ENCODE assay signal across 18 cellular contexts in genomic region chr11:12099132-12099873, GRCh38. TPM values are rescaled to one million over a fixed set of nuclear protein-coding genes. Genes with fewer than 3 reads are reported as not detected.
DNase-seq lines count a peak whose midpoint lies in the region; ATAC-seq and TF ChIP-seq lines count a peak whose summit lies in the region.
"Had no signal": no experiment of that assay in that cellular context is flagged by ENCODE, and none has a peak within 500 bp of the region (broad histone marks: within the 10 kb centered on the region; RNA-seq: fewer than 3 reads in every experiment).

No MANE protein-coding gene starts in this region.

- peaks cover 3% of the 10 kb centered on the region for H3K36me3 Mint-ChIP-seq in T-helper 17 cell (ENCODE audit: low read depth)
- H3K36me3 Mint-ChIP-seq: activated naive CD8-positive, alpha-beta T cell treated with anti-CD3 and anti-CD28 coated beads for 36 hours had no signal

- H3K18ac ChIP-seq in IMR-90 (ENCODE audit: low read depth, low read length), result no peak overlapping the region

- intact Hi-C loops in IMR-90 (cut with micrococcal nuclease) (no loop called here), dorsolateral prefrontal cortex (cut with DNase I) (no loop called here)

- H3K4me1 ChIP-seq in IMR-90 (ENCODE audit: control insufficient read depth, insufficient read depth, low read length), result peaks cover 8% of the 10 kb centered on the region

- H2BK20ac ChIP-seq in IMR-90 (ENCODE audit: low read depth, low read length), result no peak overlapping the region; the same call in 1 of the 2 replicates

- TF ChIP-seq RAD21 in IMR-90 (IDR thresholded peaks at IDR 0.05; ENCODE audit: low read length), result no peak

- H3K9me1 ChIP-seq in IMR-90 (ENCODE audit: insufficient read depth, low read length), result peaks cover 7% of the 10 kb centered on the region; the same call in 1 of the 2 replicates

- no peaks in the 10 kb centered on the region for H3K79me1 ChIP-seq in IMR-90 (ENCODE audit: low read depth in 1 of 2, low read length in 2 of 2)

- no peaks in the 10 kb centered on the region for H3K27me3 Mint-ChIP-seq in T-helper 17 cell
- H3K27me3 Mint-ChIP-seq: central memory CD8-positive, alpha-beta T cell had no signal

- H4K20me1 ChIP-seq in IMR-90 (ENCODE audit: insufficient read depth, low read length), result no peaks in the 10 kb centered on the region

- peak overlapping the region; percentile 41 for H3K27ac Mint-ChIP-seq in T-helper 17 cell
- H3K27ac Mint-ChIP-seq: activated naive CD8-positive, alpha-beta T cell treated with anti-CD3 and anti-CD28 coated beads for 36 hours had no signal

- peak overlapping the region; percentile 6 for H2AK5ac ChIP-seq in IMR-90 (ENCODE audit: low read depth, low read length)

- H2BK15ac ChIP-seq in IMR-90 (ENCODE audit: low read depth, low read length), result no peak overlapping the region

- H3K27ac ChIP-seq in IMR-90 (ENCODE audit: insufficient read depth, low read length) (no peak overlapping the region), dorsolateral prefrontal cortex (no peak overlapping the region)

- TF ChIP-seq CTCF in IMR-90 (conservative IDR thresholded peaks at IDR 0.05; ENCODE audit: low read depth, low read length), result peak; percentile 16; the same call in 1 of the 2 replicates
- TF ChIP-seq CTCF in fibroblast of villous mesenchyme (IDR thresholded peaks at IDR 0.05; ENCODE audit: insufficient read depth, low read depth, low read length), result peak; percentile 32
- no peak for TF ChIP-seq CTCF in dorsolateral prefrontal cortex (IDR thresholded peaks at IDR 0.05 in 54 of 56, conservative IDR thresholded peaks at IDR 0.05 in 2 of 56; ENCODE audit: low read depth in 1 of 56, partially characterized antibody in 56 of 56)

- peak; percentile 59 to 62 for DNase-seq in AML-193 (lab: John Stamatoyannopoulos, UW)
- DNase-seq in IMR-90, result no peak
- no peak for DNase-seq in T-helper 17 cell
- peak; percentile 50 for DNase-seq in fibroblast of villous mesenchyme (ENCODE audit: low read depth)
- no peak for DNase-seq in dorsolateral prefrontal cortex
- DNase-seq: activated CD8-positive, alpha-beta memory T cell treated with anti-CD3 and anti-CD28 coated beads, Interleukin-2, amount 50 U/mL, for 4 hours; activated naive CD8-positive, alpha-beta T cell treated with anti-CD3 and anti-CD28 coated beads for 36 hours; DND-41; glutamatergic neuron; kidney; mesendoderm; NCI-H2227 treated with DMSO at 0.1 percent for 48 hours; nucleus accumbens had no signal

- H3K4me2 ChIP-seq in IMR-90 (ENCODE audit: low read depth, low read length), result no peak overlapping the region

- H2AFZ ChIP-seq in IMR-90 (replicated peaks; ENCODE audit: low read length, poor library complexity), result no peak overlapping the region

- no peak overlapping the region for H4K5ac ChIP-seq in IMR-90 (ENCODE audit: low read depth, low read length)

- H3K56ac ChIP-seq in IMR-90 (ENCODE audit: extremely low read depth, insufficient read depth, low read length), result no peak overlapping the region

- no peak for TF ChIP-seq POLR2A in IMR-90 (IDR thresholded peaks at IDR 0.05; ENCODE audit: low read depth, low read length)

- no peak overlapping the region for H3K4me3 Mint-ChIP-seq in T-helper 17 cell
- H3K4me3 Mint-ChIP-seq: activated naive CD8-positive, alpha-beta T cell treated with anti-CD3 and anti-CD28 coated beads for 36 hours; central memory CD8-positive, alpha-beta T cell had no signal

- H3K4me1 Mint-ChIP-seq in T-helper 17 cell, result peaks cover 17% of the 10 kb centered on the region

- no peaks in the 10 kb centered on the region for H3K27me3 ChIP-seq in IMR-90 (ENCODE audit: control insufficient read depth, insufficient read depth, low read length)
- H3K27me3 ChIP-seq in dorsolateral prefrontal cortex, result peaks cover 0 to 7% (median 0%) of the 10 kb centered on the region in 45 donors

- no peak overlapping the region for H3K23ac ChIP-seq in IMR-90 (ENCODE audit: low read depth, low read length)

- in situ Hi-C loops in IMR-90 (cut with MboI; ENCODE audit: low sequenced_read_pairs), result no loop called here

- H3K4ac ChIP-seq in IMR-90 (ENCODE audit: low read depth, low read length), result no peak overlapping the region

- no peaks in the 10 kb centered on the region for H3K9me3 ChIP-seq in IMR-90 (ENCODE audit: control insufficient read depth, insufficient read depth, low read length)
- H3K9me3 ChIP-seq in T-helper 17 cell (ENCODE audit: control insufficient read depth, low read length, poor library complexity, severe bottlenecking), result no peaks in the 10 kb centered on the region

- no peaks in the 10 kb centered on the region for H3K36me3 ChIP-seq in IMR-90 (ENCODE audit: control insufficient read depth, insufficient read depth, low read length)

- H2BK5ac ChIP-seq in IMR-90 (ENCODE audit: low read depth, low read length, poor library complexity, severe bottlenecking), result no peak overlapping the region

- no peak overlapping the region for H4K91ac ChIP-seq in IMR-90 (ENCODE audit: insufficient read depth, low read depth, low read length)

- POLR2A ChIA-PET in IMR-90 (lab: Charles Lee; ENCODE audit: unreplicated experiment), result interaction anchor here (0.7 kb wide), 1 partner anchor 34 kb away, joined by 4 read pairs; no protein-coding TSS in a partner anchor

- H3K14ac ChIP-seq in IMR-90 (replicated peaks; ENCODE audit: low read depth, low read length), result no peak overlapping the region

- no peak overlapping the region for H3K4me3 ChIP-seq in IMR-90 (ENCODE audit: insufficient read depth, low read depth, low read length)
- H3K4me3 ChIP-seq in fibroblast of villous mesenchyme (ENCODE audit: low read depth, low read length), result no peak overlapping the region
- no peak overlapping the region for H3K4me3 ChIP-seq in dorsolateral prefrontal cortex

- BruUV-seq in IMR-90 (replicated peaks; lab: Mats Ljungman, UMichigan), result no TSS peak

- no peak overlapping the region for H4K8ac ChIP-seq in IMR-90 (ENCODE audit: low read depth in 2 of 2, low read length in 2 of 2)

- no peak overlapping the region for H2BK120ac ChIP-seq in IMR-90 (ENCODE audit: low read depth, low read length)

- no peak overlapping the region for H3K9ac ChIP-seq in IMR-90 (ENCODE audit: low read depth, low read length)

- CTCF ChIA-PET in IMR-90 (lab: Yijun Ruan, JAX), result interaction anchor here (0.7 kb wide), 1 partner anchor 31 kb away, joined by 3 read pairs; no protein-coding TSS in a partner anchor

- dilution Hi-C loops in IMR-90 (cut with HindIII; ENCODE audit: low sequenced_read_pairs, unreplicated experiment), result no loop called here

- ATAC-seq in IMR-90 (ENCODE audit: low read depth), result no peak
- no peak for ATAC-seq in T-helper 17 cell
- ATAC-seq in HG03159 (IDR thresholded peaks at IDR 0.05; ENCODE audit: unreplicated experiment), result no peak
- no peak for ATAC-seq in GM18519 (IDR thresholded peaks at IDR 0.05; ENCODE audit: low FRiP score, unreplicated experiment)
- ATAC-seq in HG03378 (IDR thresholded peaks at IDR 0.05; ENCODE audit: unreplicated experiment), result no peak
- ATAC-seq: activated CD4-positive, CD25-positive, alpha-beta regulatory T cell treated with anti-CD3 and anti-CD28 coated beads, Interleukin-2, amount 50 U/mL, for 24 hours had no signal

- H2AK9ac ChIP-seq in IMR-90 (replicated peaks; ENCODE audit: low read depth, low read length, poor library complexity), result no peak overlapping the region

TF ChIP-seq in IMR-90, 13 proteins besides CTCF, POLR2A, EP300 and RAD21:
- TF ChIP-seq RFX5 (IDR thresholded peaks at IDR 0.05; ENCODE audit: low read depth, low read length) (no peak), RCOR1 (IDR thresholded peaks at IDR 0.05; ENCODE audit: insufficient replicate concordance, low read length) (no peak), FOS (IDR thresholded peaks at IDR 0.05; ENCODE audit: low read depth, low read length) (no peak), MAFK (IDR thresholded peaks at IDR 0.05; ENCODE audit: low read depth, low read length) (no peak), USF2 (IDR thresholded peaks at IDR 0.05; ENCODE audit: low read depth, low read length) (no peak)

RNA-seq across cellular contexts. Expression of gene MICAL2, which starts 11.1 kb away (rescaled TPM):
- 285 and 336 TPM in 2 replicates for total RNA-seq in IMR-90 (2012; rRNA removed)
- polyA plus RNA-seq in IMR-90 (2012; rRNA removed), result 141 and 170 TPM in 2 replicates
- 63.9 and 84.9 TPM in 2 replicates for polyA plus RNA-seq in IMR-90 (2012; cell fraction: cytosol; rRNA removed)
- 109 and 162 TPM in 2 replicates for polyA plus RNA-seq in IMR-90 (2012; cell fraction: nucleus; rRNA removed; ENCODE audit: low replicate concordance)
- total RNA-seq in T-helper 17 cell, result 10 to 100 TPM; 52.0 to 66.9 TPM
- 164 and 323 TPM in 2 replicates for total RNA-seq in fibroblast of villous mesenchyme
- 100 to 1,000 TPM; 104 to 402 (median 289) TPM for total RNA-seq in dorsolateral prefrontal cortex

Comparison
In these comparisons a context has a peak if more than half of its experiments do, and no peak if none do; other contexts are left out.
1. DNase-seq: peak in AML-193 (2 of 2) and fibroblast of villous mesenchyme (single experiment); none in IMR-90 (single experiment), T-helper 17 cell (0 of 3) and dorsolateral prefrontal cortex (0 of 10).
2. CTCF ChIP-seq: peak in IMR-90 (single experiment) and fibroblast of villous mesenchyme (single experiment); none in dorsolateral prefrontal cortex (0 of 56).